In the genomic region with DNA sequence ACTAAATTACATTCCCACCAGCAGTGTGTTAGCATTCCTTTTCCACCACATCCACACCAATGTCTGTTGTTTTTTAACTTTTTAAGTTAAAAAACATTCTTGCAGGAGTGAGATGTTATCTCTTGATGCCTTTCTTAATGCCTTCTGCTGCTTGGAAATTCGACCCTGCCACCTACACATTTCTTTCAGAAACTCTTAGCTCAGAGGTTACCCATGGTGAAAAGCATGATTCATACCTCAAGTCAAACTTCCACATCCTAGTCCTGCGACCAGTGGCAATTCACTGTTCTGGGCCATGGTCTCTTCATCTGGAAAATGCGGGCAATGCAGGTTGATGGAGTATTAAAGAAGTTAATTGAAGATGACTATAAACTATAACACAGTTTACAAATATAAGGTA, we compare ENCODE assay signal across 18 cellular contexts. TPM values are rescaled to one million over a fixed set of nuclear protein-coding genes. Genes with fewer than 3 reads are reported as not detected.
DNase-seq lines count a peak whose midpoint lies in the region; ATAC-seq and TF ChIP-seq lines count a peak whose summit lies in the region.
"Had no signal": no experiment of that assay in that cellular context is flagged by ENCODE, and none has a peak within 500 bp of the region (broad histone marks: within the 10 kb centered on the region; RNA-seq: fewer than 3 reads in every experiment).

No MANE protein-coding gene starts in this region.

- H3K9me3 ChIP-seq in RWPE2 (ENCODE audit: severe bottlenecking) = no peaks in the 10 kb centered on the region
- no peaks in the 10 kb centered on the region for H3K9me3 ChIP-seq in uterus
- H3K9me3 ChIP-seq: BLaER1, heart right ventricle had no signal

- H3K36me3 ChIP-seq in RWPE2 (ENCODE audit: low read depth) (no peaks in the 10 kb centered on the region), uterus (no peaks in the 10 kb centered on the region)
- H3K36me3 ChIP-seq: BLaER1, heart right ventricle had no signal

- peak; percentile 43 for DNase-seq in EL
- DNase-seq in RWPE2 (ENCODE audit: low spot score) = no peak
- peak; percentile 43 for DNase-seq in epithelial cell of esophagus (ENCODE audit: low read depth)
- peak; percentile 63 for DNase-seq in skeletal muscle cell (ENCODE audit: low read depth)
- DNase-seq in uterus = no peak
- DNase-seq in NCI-H2196 (lab: John Stamatoyannopoulos, UW; ENCODE audit: unreplicated experiment) = no peak
- DNase-seq: activated CD4-positive, alpha-beta T cell treated with anti-CD3 and anti-CD28 coated beads for 4 hours; activated CD8-positive, alpha-beta memory T cell treated with anti-CD3 and anti-CD28 coated beads, Interleukin-2, amount 50 U/mL, for 4 hours; activated gamma-delta T cell treated with Interleukin-2 at 50 U/mL for 16 hours; DMS 273 treated with DMSO at 0.1 percent for 48 hours; dorsolateral prefrontal cortex; heart right ventricle; NCI-H446; SIG-M5; stimulated activated CD4-positive, alpha-beta T cell treated with anti-CD3 and anti-CD28 coated beads, Interleukin-1b, Interleukin-23, amount 100 ng/mL, for 48 hours had no signal

- ATAC-seq in RWPE2 (ENCODE audit: low read depth) (0 out of 3 replicates have a peak, but pooled peaks have one; percentile 33), GM21786 (IDR thresholded peaks at IDR 0.05; ENCODE audit: unreplicated experiment) (no peak), GM18519 (IDR thresholded peaks at IDR 0.05; ENCODE audit: low FRiP score, unreplicated experiment) (no peak)
- ATAC-seq: heart right ventricle had no signal

- H3K27me3 ChIP-seq in RWPE2 (ENCODE audit: insufficient read depth, poor library complexity, severe bottlenecking) = no peaks in the 10 kb centered on the region
- no peaks in the 10 kb centered on the region for H3K27me3 ChIP-seq in uterus
- H3K27me3 ChIP-seq: BLaER1, dorsolateral prefrontal cortex, heart right ventricle had no signal

- no peak for TF ChIP-seq POLR2A in uterus (IDR thresholded peaks at IDR 0.05)

- peaks cover 4% of the 10 kb centered on the region for H3K4me1 ChIP-seq in RWPE2 (ENCODE audit: insufficient read depth, poor library complexity, severe bottlenecking)
- H3K4me1 ChIP-seq in uterus = no peaks in the 10 kb centered on the region
- H3K4me1 ChIP-seq: BLaER1 had no signal

- TF ChIP-seq CTCF in RWPE2 (IDR thresholded peaks at IDR 0.05; ENCODE audit: poor library complexity, severe bottlenecking) (no peak), epithelial cell of esophagus (IDR thresholded peaks at IDR 0.05; ENCODE audit: insufficient read depth, low read depth, low read length, missing control alignments) (no peak), uterus (IDR thresholded peaks at IDR 0.05) (no peak)

- H3K4me3 ChIP-seq in RWPE2 (ENCODE audit: severe bottlenecking) = no peak overlapping the region
- H3K4me3 ChIP-seq in epithelial cell of esophagus (ENCODE audit: low read length) = no peak overlapping the region
- no peak overlapping the region for H3K4me3 ChIP-seq in skeletal muscle cell (ENCODE audit: low read depth, low read length)
- H3K4me3 ChIP-seq in uterus = no peak overlapping the region
- H3K4me3 ChIP-seq: BLaER1 had no signal

- H3K27ac ChIP-seq in RWPE2 (ENCODE audit: poor library complexity, severe bottlenecking) (no peak overlapping the region), uterus (no peak overlapping the region)
- H3K27ac ChIP-seq: BLaER1, dorsolateral prefrontal cortex, heart right ventricle had no signal

- intact Hi-C loops in uterus (cut with DNase I; ENCODE audit: low total_unique reads) = no loop called here

RNA-seq across cellular contexts. Expression of gene HNMT, which starts 12.7 kb away (rescaled TPM):
- total RNA-seq in uterus = 100 to 1,000 TPM in 1 of 4 donors, 10 to 100 TPM in 3; 21.5 to 122 (median 60.4) TPM

Comparison
In these comparisons a context has a peak if more than half of its experiments do, and no peak if none do; other contexts are left out.
1. DNase-seq: peak in EL (single experiment), epithelial cell of esophagus (single experiment) and skeletal muscle cell (single experiment); none in RWPE2 (single experiment), uterus (0 of 2) and NCI-H2196 (single experiment).